In genomic region chr7:131359136-131359776, GRCh38 we compare ENCODE assay signal across 20 cellular contexts. TPM values are rescaled to one million over a fixed set of nuclear protein-coding genes. Genes with fewer than 3 reads are reported as not detected.
DNase-seq lines count a peak whose midpoint lies in the region; ATAC-seq, FAIRE-seq and TF ChIP-seq lines count a peak whose summit lies in the region.
"Had no signal": no experiment of that assay in that cellular context is flagged by ENCODE, and none has a peak within 500 bp of the region (broad histone marks: within the 10 kb centered on the region; RNA-seq: fewer than 3 reads in every experiment).

No MANE protein-coding gene starts in this region.

- CTCF ChIA-PET in MCF 10A (lab: Yijun Ruan, JAX): no interaction called here

- DNase-seq in H54 (ENCODE audit: insufficient read length, low spot score) (no peak), naive B cell (no peak), substantia nigra (lab: John Stamatoyannopoulos, UW) (no peak), C1 segment of cervical spinal cord (lab: John Stamatoyannopoulos, UW) (no peak), MCF 10A (ENCODE audit: unreplicated experiment) (no peak)
- no peak for DNase-seq in central memory CD8-positive, alpha-beta T cell (ENCODE audit: low spot score in 2 of 2)
- DNase-seq: activated CD4-positive, alpha-beta memory T cell treated with anti-CD3 and anti-CD28 coated beads for 36 hours; activated T-cell treated with anti-CD3 and anti-CD28 coated beads, Interleukin-2, amount 50 U/mL, for 48 hours; dorsolateral prefrontal cortex; Karpas-422; kidney glomerular epithelial cell; NCI-H1436 treated with DMSO at 0.1 percent for 48 hours; nucleus accumbens; stimulated activated CD4-positive, alpha-beta T cell treated with anti-CD3 and anti-CD28 coated beads, Interleukin-1b, Interleukin-23, amount 100 ng/mL, for 48 hours; SW 1271 had no signal

- H3K27ac Mint-ChIP-seq in central memory CD8-positive, alpha-beta T cell (ENCODE audit: low read depth): no peak overlapping the region
- H3K27ac Mint-ChIP-seq in naive B cell: peak overlapping the region in 3 of 6 donors; percentile 3 to 44 (median 14)
- no peak overlapping the region for H3K27ac Mint-ChIP-seq in MCF 10A (ENCODE audit: low read depth, unreplicated experiment)
- H3K27ac Mint-ChIP-seq: activated CD4-positive, alpha-beta memory T cell treated with anti-CD3 and anti-CD28 coated beads for 36 hours had no signal

- no peak for TF ChIP-seq POLR2A in H54 (IDR thresholded peaks at IDR 0.05; ENCODE audit: low read depth, low read length)

- POLR2A ChIA-PET in MCF 10A (lab: Yijun Ruan, JAX): interaction anchor here (0.7 to 1.6 kb wide), 3 partner anchors 11 to 32 kb away, joined by 3 to 6 read pairs (median 4); partner anchors contain the start of gene MKLN1

- peaks cover 3% of the 10 kb centered on the region for H3K36me3 Mint-ChIP-seq in central memory CD8-positive, alpha-beta T cell (ENCODE audit: insufficient read depth)
- H3K36me3 Mint-ChIP-seq in naive B cell: peaks cover 0 to 3% of the 10 kb centered on the region in 2 donors
- H3K36me3 Mint-ChIP-seq in MCF 10A (ENCODE audit: insufficient read depth, unreplicated experiment): peaks cover 13% of the 10 kb centered on the region
- H3K36me3 Mint-ChIP-seq: activated CD4-positive, alpha-beta memory T cell treated with anti-CD3 and anti-CD28 coated beads for 36 hours had no signal

- intact Hi-C loops in MCF 10A (cut with micrococcal nuclease): no loop called here

- ATAC-seq in central memory CD8-positive, alpha-beta T cell (replicated peaks; ENCODE audit: extremely low read depth, poor library complexity, severe bottlenecking): no peak
- ATAC-seq in naive B cell (ENCODE audit: low read depth in 2 of 2): no peak
- no peak for ATAC-seq in HG03139 (IDR thresholded peaks at IDR 0.05; ENCODE audit: unreplicated experiment)
- ATAC-seq: HCT116, sciatic nerve had no signal

- TF ChIP-seq CTCF in C4-2B (conservative IDR thresholded peaks at IDR 0.05): no peak
- no peak for TF ChIP-seq CTCF in MCF 10A (IDR thresholded peaks at IDR 0.05; ENCODE audit: unreplicated experiment)

- peak overlapping the region; percentile 52; the same call in 1 of the 2 replicates for H3K27ac ChIP-seq in C4-2B
- H3K27ac ChIP-seq in substantia nigra (ENCODE audit: low read depth, low read length, poor library complexity, severe bottlenecking): no peak overlapping the region
- H3K27ac ChIP-seq: suprapubic skin had no signal

- no TSS peak for BruUV-seq in MCF 10A (replicated peaks; lab: Mats Ljungman, UMichigan)

- no peaks in the 10 kb centered on the region for H3K27me3 Mint-ChIP-seq in central memory CD8-positive, alpha-beta T cell
- H3K27me3 Mint-ChIP-seq in naive B cell (no peaks in the 10 kb centered on the region), MCF 10A (ENCODE audit: insufficient read depth, unreplicated experiment) (no peaks in the 10 kb centered on the region)
- H3K27me3 Mint-ChIP-seq: activated CD4-positive, alpha-beta memory T cell treated with anti-CD3 and anti-CD28 coated beads for 36 hours had no signal

- peak; percentile 48 for FAIRE-seq in H54 (lab: Jason Lieb, UNC)

- H3K4me1 Mint-ChIP-seq in central memory CD8-positive, alpha-beta T cell: peaks cover 76% of the 10 kb centered on the region
- H3K4me1 Mint-ChIP-seq in naive B cell: peaks cover 53 to 74% (median 68%) of the 10 kb centered on the region in 3 donors
- peaks cover 24% of the 10 kb centered on the region for H3K4me1 Mint-ChIP-seq in MCF 10A (ENCODE audit: insufficient read depth, unreplicated experiment)

- no peaks in the 10 kb centered on the region for H3K9me3 Mint-ChIP-seq in central memory CD8-positive, alpha-beta T cell
- peaks cover 0 to under 1% (median 0%) of the 10 kb centered on the region in 7 donors for H3K9me3 Mint-ChIP-seq in naive B cell
- H3K9me3 Mint-ChIP-seq in MCF 10A (ENCODE audit: unreplicated experiment): peaks cover 12% of the 10 kb centered on the region
- H3K9me3 Mint-ChIP-seq: activated CD4-positive, alpha-beta memory T cell treated with anti-CD3 and anti-CD28 coated beads for 36 hours had no signal

- peak overlapping the region; percentile 7 for H3K4me3 Mint-ChIP-seq in central memory CD8-positive, alpha-beta T cell
- H3K4me3 Mint-ChIP-seq in naive B cell (peak overlapping the region in 5 of 8 donors; percentile 8 to 49 (median 36)), MCF 10A (ENCODE audit: unreplicated experiment) (no peak overlapping the region)
- H3K4me3 Mint-ChIP-seq: activated CD4-positive, alpha-beta memory T cell treated with anti-CD3 and anti-CD28 coated beads for 36 hours had no signal

RNA-seq across cellular contexts. Expression of gene MKLN1, which starts 31.6 kb away (rescaled TPM):
- 10 to 100 TPM; 19.6 to 39.8 (median 26.0) TPM for polyA plus RNA-seq in naive B cell (ENCODE audit: low read depth in 6 of 6)
- 35.6 and 35.8 TPM in 2 replicates for total RNA-seq in MCF 10A (2022)
